ENCODE assay signal across 22 cellular contexts in genomic region chr19:1393841-1394240, GRCh38. TPM values are rescaled to one million over a fixed set of nuclear protein-coding genes. Genes with fewer than 3 reads are reported as not detected.
DNase-seq lines count a peak whose midpoint lies in the region; ATAC-seq, FAIRE-seq and TF ChIP-seq lines count a peak whose summit lies in the region.
"Had no signal": no experiment of that assay in that cellular context is flagged by ENCODE, and none has a peak within 500 bp of the region (broad histone marks: within the 10 kb centered on the region; RNA-seq: fewer than 3 reads in every experiment).

No MANE protein-coding gene starts in this region.

- H2AFZ ChIP-seq in K562 (ENCODE audit: low read depth, low read length): no peak overlapping the region

- H3K79me2 ChIP-seq in K562 (ENCODE audit: control insufficient read depth, insufficient read depth, low read length): no peaks in the 10 kb centered on the region

- peaks cover 11% of the 10 kb centered on the region for H4K20me1 ChIP-seq in K562 (replicated peaks; ENCODE audit: control insufficient read depth, insufficient read depth, low read length)

- H3K4me3 ChIP-seq in K562 (no peak overlapping the region), esophagus squamous epithelium (no peak overlapping the region)
- H3K4me3 ChIP-seq: BLaER1 had no signal

- in situ Hi-C loops in K562 (cut with MboI): no loop called here

- no peak for FAIRE-seq in K562 (lab: Jason Lieb, UNC)
- FAIRE-seq: GM12891 had no signal

- intact Hi-C loops in K562 (cut with micrococcal nuclease) (no loop called here), esophagus squamous epithelium (cut with DNase I) (no loop called here)

- no peak for TF ChIP-seq RAD21 in K562 (CRISPR knock-in tag; conservative IDR thresholded peaks at IDR 0.05 in 1 of 2, IDR thresholded peaks at IDR 0.05 in 1 of 2)

- TF ChIP-seq CTCF in K562 (IDR thresholded peaks at IDR 0.05 in 2 of 3, conservative IDR thresholded peaks at IDR 0.05 in 1 of 3; ENCODE audit: insufficient read depth in 2 of 3, low read depth in 1 of 3, low read length in 3 of 3): no peak
- TF ChIP-seq CTCF in esophagus squamous epithelium (IDR thresholded peaks at IDR 0.05): no peak

- ATAC-seq in K562: no peak

- 91% methylated on average over 16 of the region's 17 CpGs for WGBS in K562 (ENCODE audit: insufficient coverage, low coverage, missing lambda C conversion rate)
- 50 to 72% methylated on average over 5 to 7 of the region's 17 CpGs for WGBS in esophagus squamous epithelium, 2 donors

- H3K9me3 ChIP-seq in K562 (replicated peaks; ENCODE audit: control insufficient read depth, insufficient read depth, low read depth, low read length): no peaks in the 10 kb centered on the region
- H3K9me3 ChIP-seq in esophagus squamous epithelium: no peaks in the 10 kb centered on the region
- H3K9me3 ChIP-seq: BLaER1 had no signal

- peaks cover 66% of the 10 kb centered on the region; the same call in 2 of the 3 replicates for H3K36me3 ChIP-seq in K562 (ENCODE audit: control insufficient read depth, insufficient read depth, low read length)
- H3K36me3 ChIP-seq in esophagus squamous epithelium: peaks cover 5 to 55% (median 32%) of the 10 kb centered on the region in 3 donors

- no peak for TF ChIP-seq EP300 in K562 (IDR thresholded peaks at IDR 0.05; ENCODE audit: low read length)

- H3K27ac ChIP-seq in K562 (ENCODE audit: extremely low read depth, low read depth, low read length) (no peak overlapping the region), esophagus squamous epithelium (peak overlapping the region; percentile 6 to 51 (median 19)), temporal lobe (ENCODE audit: low read depth, low read length) (peak overlapping the region; percentile 90)
- H3K27ac ChIP-seq: BLaER1, HL-60, KMS-11 had no signal

- no peaks in the 10 kb centered on the region for H3K27me3 ChIP-seq in K562 (ENCODE audit: control insufficient read depth in 2 of 2, insufficient read depth in 2 of 2, low read length in 2 of 2)
- no peaks in the 10 kb centered on the region for H3K27me3 ChIP-seq in esophagus squamous epithelium
- H3K27me3 ChIP-seq: BLaER1 had no signal

- H3K9ac ChIP-seq in K562 (ENCODE audit: insufficient read depth in 1 of 2, low read depth in 2 of 2, low read length in 2 of 2): no peak overlapping the region; a peak in 1 of 4 replicates
- H3K9ac ChIP-seq: BLaER1, KMS-11 had no signal

- POLR2A ChIA-PET in K562 (lab: Yijun Ruan, JAX): interaction anchor here (0.8 to 1.3 kb wide), 4 partner anchors 10 to 124 kb away, joined by 3 to 7 read pairs (median 4); no protein-coding TSS in a partner anchor

- H3K9me1 ChIP-seq in K562 (ENCODE audit: control insufficient read depth, insufficient read depth, low read length): no peaks in the 10 kb centered on the region

- no TSS peak for BruUV-seq in K562 (replicated peaks; lab: Mats Ljungman, UMichigan)

- CTCF ChIA-PET in K562 (lab: Yijun Ruan, JAX; ENCODE audit: low intra/inter-chr PET ratio): no interaction called here

- peaks cover 0 to 66% of the 10 kb centered on the region in 2 experiments; a peak in 3 of 5 replicates for H3K4me1 ChIP-seq in K562 (replicated peaks in 1 of 2; ENCODE audit: control insufficient read depth in 2 of 2, insufficient read depth in 2 of 2, low read length in 2 of 2)
- H3K4me1 ChIP-seq in esophagus squamous epithelium: peaks cover 28 to 41% (median 31%) of the 10 kb centered on the region in 3 donors

- DNase-seq in K562 (ENCODE audit: extremely low read depth in 1 of 4, low spot score in 3 of 4): no peak
- DNase-seq in esophagus squamous epithelium (lab: John Stamatoyannopoulos, UW): no peak
- DNase-seq in T1000 (lab: John Stamatoyannopoulos, UW): no peak
- no peak for DNase-seq in GOT3 (lab: John Stamatoyannopoulos, UW)
- DNase-seq in activated gamma-delta T cell (lab: John Stamatoyannopoulos, UW): no peak
- DNase-seq: ACHN; CD4-positive, alpha-beta T cell; COR-L47; DMS 273 treated with DMSO at 0.1 percent for 48 hours; DND-41; NCI-H1694; NCI-H2081; NCI-H2171; NCI-H524 treated with DMSO at 0.1 percent for 48 hours; SIG-M5 had no signal

- TF ChIP-seq POLR2A in K562 (conservative IDR thresholded peaks at IDR 0.05) (no peak; the same call in 1 of the 2 replicates), esophagus squamous epithelium (IDR thresholded peaks at IDR 0.05) (no peak)

- H3K4me2 ChIP-seq in K562 (ENCODE audit: insufficient read depth, low read length): no peak overlapping the region
- H3K4me2 ChIP-seq: BLaER1, KMS-11 had no signal

RNA-seq across cellular contexts. Expression of gene GAMT, which starts 7.5 kb away (rescaled TPM):
- 160 TPM for polyA plus RNA-seq in PFSK-1 (2012; ENCODE audit: insufficient read length, low read depth)
- total RNA-seq in K562 (2011; cell fraction: chromatin; rRNA removed; ENCODE audit: low replicate concordance): 8.0 and 26.2 TPM in 2 replicates
- total RNA-seq in K562 (2011; cell fraction: nucleolus; rRNA removed): 17.6 and 18.7 TPM in 2 replicates
- 11.9 and 13.9 TPM in 2 replicates for total RNA-seq in K562 (2011; cell fraction: nucleoplasm; rRNA removed)
- total RNA-seq in K562 (2014; rRNA removed) (35.2 and 47.8 TPM in 2 replicates), K562 (2014; rRNA removed; fragmentation: Illumina TruSeq; extraction: Trizol) (6.1 and 11.1 TPM in 2 replicates), K562 (2015; rRNA removed; fragmentation: Illumina TruSeq; extraction: Trizol) (25.9 and 28.7 TPM in 2 replicates), K562 (2021) (35.3 and 37.5 TPM in 2 replicates), esophagus squamous epithelium (10 to 100 TPM in 3 of 4 donors, 1 to 10 TPM in 1; 2.4 to 40.0 (median 13.1) TPM), temporal lobe (10.3 TPM)
- polyA plus RNA-seq in K562 (2011; rRNA removed) (27.2 and 42.1 TPM in 2 replicates), K562 (2014; fragmentation: Illumina TruSeq; extraction: Trizol) (26.2 and 35.1 TPM in 2 replicates), K562 (2014; fragmentation: Nextera tagmentation; extraction: Ambion mirVana) (1 to 10 TPM; 1.3 to 2.1 TPM), K562 (2014; rRNA removed) (33.3 and 37.8 TPM in 2 replicates)
- 46.5 and 96.1 TPM in 2 replicates for polyA plus RNA-seq in K562 (2011; cell fraction: cytosol; rRNA removed)
- polyA plus RNA-seq in K562 (2011; cell fraction: nucleus; rRNA removed): 23.4 and 27.7 TPM in 2 replicates
- polyA plus RNA-seq in K562 (2012): 44.0 and 47.8 TPM in 2 replicates
- polyA minus RNA-seq in K562 (2011; rRNA and poly(A)+ RNA removed): 8.4 and 12.9 TPM in 2 replicates
- polyA minus RNA-seq in K562 (2011; cell fraction: cytosol; rRNA and poly(A)+ RNA removed): 22.1 and 26.4 TPM in 2 replicates
- 6.7 and 7.7 TPM in 2 replicates for polyA minus RNA-seq in K562 (2011; cell fraction: nucleus; rRNA and poly(A)+ RNA removed)

RNA-seq across cellular contexts. Expression of gene NDUFS7, which starts 10.1 kb away (rescaled TPM):
- 475 TPM for polyA plus RNA-seq in PFSK-1 (2012; ENCODE audit: insufficient read length, low read depth)
- total RNA-seq in K562 (2011; cell fraction: chromatin; rRNA removed; ENCODE audit: low replicate concordance): 66.7 and 198 TPM in 2 replicates
- total RNA-seq in K562 (2011; cell fraction: nucleolus; rRNA removed): 157 and 164 TPM in 2 replicates
- total RNA-seq in K562 (2011; cell fraction: nucleoplasm; rRNA removed): 136 and 201 TPM in 2 replicates
- total RNA-seq in K562 (2014; rRNA removed) (253 and 295 TPM in 2 replicates), K562 (2014; rRNA removed; fragmentation: Illumina TruSeq; extraction: Trizol) (4.9 and 6.0 TPM in 2 replicates), K562 (2015; rRNA removed; fragmentation: Illumina TruSeq; extraction: Trizol) (108 and 142 TPM in 2 replicates), K562 (2021) (266 and 293 TPM in 2 replicates), esophagus squamous epithelium (100 to 1,000 TPM; 124 to 191 (median 165) TPM), temporal lobe (21.4 TPM)
- polyA plus RNA-seq in K562 (2011; rRNA removed) (56.7 and 107 TPM in 2 replicates), K562 (2014; fragmentation: Illumina TruSeq; extraction: Trizol) (11.4 and 105 TPM in 2 replicates), K562 (2014; fragmentation: Nextera tagmentation; extraction: Ambion mirVana) (10 to 100 TPM; 28.2 to 60.6 TPM), K562 (2014; rRNA removed) (271 and 292 TPM in 2 replicates)
- polyA plus RNA-seq in K562 (2011; cell fraction: cytosol; rRNA removed): 225 and 766 TPM in 2 replicates
- 159 and 202 TPM in 2 replicates for polyA plus RNA-seq in K562 (2011; cell fraction: nucleus; rRNA removed)
- 194 and 288 TPM in 2 replicates for polyA plus RNA-seq in K562 (2012)
- 32.1 and 38.2 TPM in 2 replicates for polyA minus RNA-seq in K562 (2011; rRNA and poly(A)+ RNA removed)
- 125 and 190 TPM in 2 replicates for polyA minus RNA-seq in K562 (2011; cell fraction: cytosol; rRNA and poly(A)+ RNA removed)
- polyA minus RNA-seq in K562 (2011; cell fraction: nucleus; rRNA and poly(A)+ RNA removed): 30.8 and 41.1 TPM in 2 replicates

RNA-seq across cellular contexts. Expression of gene DAZAP1, which starts 13.5 kb away (rescaled TPM):
- polyA plus RNA-seq in PFSK-1 (2012; ENCODE audit: insufficient read length, low read depth): 189 TPM
- 223 and 289 TPM in 2 replicates for total RNA-seq in K562 (2011; cell fraction: chromatin; rRNA removed; ENCODE audit: low replicate concordance)
- total RNA-seq in K562 (2011; cell fraction: nucleolus; rRNA removed): 105 and 117 TPM in 2 replicates
- 149 and 185 TPM in 2 replicates for total RNA-seq in K562 (2011; cell fraction: nucleoplasm; rRNA removed)
- total RNA-seq in K562 (2014; rRNA removed): 222 and 244 TPM in 2 replicates
- total RNA-seq in K562 (2014; rRNA removed; fragmentation: Illumina TruSeq; extraction: Trizol): 77.7 and 78.7 TPM in 2 replicates
- total RNA-seq in K562 (2015; rRNA removed; fragmentation: Illumina TruSeq; extraction: Trizol): 139 and 143 TPM in 2 replicates
- total RNA-seq in K562 (2021): 287 and 289 TPM in 2 replicates
- 125 and 155 TPM in 2 replicates for polyA plus RNA-seq in K562 (2011; rRNA removed)
- 57.6 and 123 TPM in 2 replicates for polyA plus RNA-seq in K562 (2011; cell fraction: cytosol; rRNA removed)
- 177 and 237 TPM in 2 replicates for polyA plus RNA-seq in K562 (2011; cell fraction: nucleus; rRNA removed)
- polyA plus RNA-seq in K562 (2012): 116 and 140 TPM in 2 replicates
- polyA plus RNA-seq in K562 (2014; fragmentation: Illumina TruSeq; extraction: Trizol): 142 and 156 TPM in 2 replicates
- 10 to 100 TPM; 10.8 to 13.3 TPM for polyA plus RNA-seq in K562 (2014; fragmentation: Nextera tagmentation; extraction: Ambion mirVana)
- polyA plus RNA-seq in K562 (2014; rRNA removed): 250 and 266 TPM in 2 replicates
- polyA minus RNA-seq in K562 (2011; rRNA and poly(A)+ RNA removed): 29.7 and 47.1 TPM in 2 replicates
- polyA minus RNA-seq in K562 (2011; cell fraction: cytosol; rRNA and poly(A)+ RNA removed): 61.3 and 62.0 TPM in 2 replicates
- 38.8 and 60.8 TPM in 2 replicates for polyA minus RNA-seq in K562 (2011; cell fraction: nucleus; rRNA and poly(A)+ RNA removed)
- total RNA-seq in esophagus squamous epithelium: 10 to 100 TPM; 60.2 to 76.0 (median 69.0) TPM
- 25.8 TPM for total RNA-seq in temporal lobe

RNA-seq across cellular contexts. Expression of gene RPS15, which starts 44.4 kb away (rescaled TPM):
- polyA plus RNA-seq in PFSK-1 (2012; ENCODE audit: insufficient read length, low read depth): 2,659 TPM
- 72.0 and 238 TPM in 2 replicates for total RNA-seq in K562 (2011; cell fraction: chromatin; rRNA removed; ENCODE audit: low replicate concordance)
- 545 and 547 TPM in 2 replicates for total RNA-seq in K562 (2011; cell fraction: nucleolus; rRNA removed)
- total RNA-seq in K562 (2011; cell fraction: nucleoplasm; rRNA removed): 383 and 585 TPM in 2 replicates
- 2,649 and 2,867 TPM in 2 replicates for total RNA-seq in K562 (2014; rRNA removed)
- total RNA-seq in K562 (2014; rRNA removed; fragmentation: Illumina TruSeq; extraction: Trizol): 407 and 630 TPM in 2 replicates
- total RNA-seq in K562 (2015; rRNA removed; fragmentation: Illumina TruSeq; extraction: Trizol): 1,267 and 1,272 TPM in 2 replicates
- 2,126 and 2,254 TPM in 2 replicates for total RNA-seq in K562 (2021)
- 957 and 1,566 TPM in 2 replicates for polyA plus RNA-seq in K562 (2011; rRNA removed)
- polyA plus RNA-seq in K562 (2011; cell fraction: cytosol; rRNA removed): 3,186 and 4,296 TPM in 2 replicates
- polyA plus RNA-seq in K562 (2011; cell fraction: nucleus; rRNA removed): 907 and 973 TPM in 2 replicates
- 2,701 and 2,899 TPM in 2 replicates for polyA plus RNA-seq in K562 (2012)
- 912 and 1,907 TPM in 2 replicates for polyA plus RNA-seq in K562 (2014; fragmentation: Illumina TruSeq; extraction: Trizol)
- 100 to 1,000 TPM; 605 to 818 TPM for polyA plus RNA-seq in K562 (2014; fragmentation: Nextera tagmentation; extraction: Ambion mirVana)
- polyA plus RNA-seq in K562 (2014; rRNA removed): 2,791 and 3,285 TPM in 2 replicates
- polyA minus RNA-seq in K562 (2011; rRNA and poly(A)+ RNA removed): 202 and 239 TPM in 2 replicates
- polyA minus RNA-seq in K562 (2011; cell fraction: cytosol; rRNA and poly(A)+ RNA removed): 1,242 and 1,610 TPM in 2 replicates
- 152 and 304 TPM in 2 replicates for polyA minus RNA-seq in K562 (2011; cell fraction: nucleus; rRNA and poly(A)+ RNA removed)
- 1,000 to 10,000 TPM; 2,502 to 3,774 (median 3,129) TPM for total RNA-seq in esophagus squamous epithelium
- total RNA-seq in temporal lobe: 418 TPM

RNA-seq across cellular contexts. Expression of gene APC2, which starts 56.1 kb away (rescaled TPM):
- polyA plus RNA-seq in PFSK-1 (2012; ENCODE audit: insufficient read length, low read depth): 7.4 TPM
- total RNA-seq in K562 (2011; cell fraction: chromatin; rRNA removed; ENCODE audit: low replicate concordance): 0.56 and 1.4 TPM in 2 replicates
- total RNA-seq in K562 (2011; cell fraction: nucleolus; rRNA removed): 0.66 and 1.3 TPM in 2 replicates
- total RNA-seq in K562 (2011; cell fraction: nucleoplasm; rRNA removed): 0.44 and 0.53 TPM in 2 replicates
- total RNA-seq in K562 (2014; rRNA removed) (0.05 and 0.08 TPM in 2 replicates), K562 (2014; rRNA removed; fragmentation: Illumina TruSeq; extraction: Trizol) (0.04 TPM in 1 of 2 replicates, not detected in the other), K562 (2015; rRNA removed; fragmentation: Illumina TruSeq; extraction: Trizol) (0.04 TPM in 1 of 2 replicates, not detected in the other), K562 (2021) (0.27 and 0.40 TPM in 2 replicates), esophagus squamous epithelium (under 1 TPM in 1 of 4 donors, not detected in 3; under 0.01 TPM), temporal lobe (193 TPM)
- polyA plus RNA-seq in K562 (2011; rRNA removed) (0.01 and 0.06 TPM in 2 replicates), K562 (2014; fragmentation: Illumina TruSeq; extraction: Trizol) (0.01 TPM in 2 replicates), K562 (2014; fragmentation: Nextera tagmentation; extraction: Ambion mirVana) (not detected), K562 (2014; rRNA removed) (0.04 and 0.09 TPM in 2 replicates)
- 0.03 and 0.04 TPM in 2 replicates for polyA plus RNA-seq in K562 (2011; cell fraction: cytosol; rRNA removed)
- polyA plus RNA-seq in K562 (2011; cell fraction: nucleus; rRNA removed): 0.13 and 0.21 TPM in 2 replicates
- polyA plus RNA-seq in K562 (2012): 0.43 and 0.48 TPM in 2 replicates
- 0.06 and 0.07 TPM in 2 replicates for polyA minus RNA-seq in K562 (2011; rRNA and poly(A)+ RNA removed)
- not detected in 2 replicates for polyA minus RNA-seq in K562 (2011; cell fraction: cytosol; rRNA and poly(A)+ RNA removed)
- polyA minus RNA-seq in K562 (2011; cell fraction: nucleus; rRNA and poly(A)+ RNA removed): 0.27 and 0.33 TPM in 2 replicates
- total RNA-seq: RPMI7951 had no signal
